19 cellular contexts compared by ENCODE assay signal in the genomic region with DNA sequence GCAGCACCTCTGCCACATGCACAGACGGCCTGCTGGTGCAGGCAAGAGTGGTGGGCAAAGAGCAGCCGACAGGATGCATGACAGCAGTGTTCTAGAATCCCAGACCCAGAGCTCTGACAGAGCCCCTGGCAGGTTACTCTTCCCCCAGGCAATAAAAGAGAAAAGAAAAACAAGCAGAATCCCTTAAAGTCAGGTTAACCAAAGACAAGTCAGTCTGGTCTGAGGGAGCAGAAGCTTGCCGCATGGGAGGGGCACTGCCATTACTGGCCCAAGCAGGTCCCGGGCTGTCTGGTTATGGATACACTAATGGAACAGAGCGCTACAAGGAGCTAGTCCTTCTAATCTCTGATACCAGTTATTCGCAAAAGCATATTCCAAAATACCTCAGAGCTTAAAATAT. TPM values are rescaled to one million over a fixed set of nuclear protein-coding genes. Genes with fewer than 3 reads are reported as not detected.
DNase-seq lines count a peak whose midpoint lies in the region; ATAC-seq, FAIRE-seq and TF ChIP-seq lines count a peak whose summit lies in the region.
"Had no signal": no experiment of that assay in that cellular context is flagged by ENCODE, and none has a peak within 500 bp of the region (broad histone marks: within the 10 kb centered on the region; RNA-seq: fewer than 3 reads in every experiment).

No MANE protein-coding gene starts in this region.

- peaks cover 37% of the 10 kb centered on the region for H3K79me2 ChIP-seq in keratinocyte (ENCODE audit: control insufficient read depth, insufficient read depth, low read length)

- H4K20me1 ChIP-seq in keratinocyte (ENCODE audit: control insufficient read depth, extremely low read depth, insufficient read depth, low read length), result no peaks in the 10 kb centered on the region
- H4K20me1 ChIP-seq: BLaER1 had no signal

- no peak overlapping the region for H3K9ac ChIP-seq in keratinocyte (ENCODE audit: control insufficient read depth, extremely low read depth, insufficient read depth, low read length)
- H3K9ac ChIP-seq: BLaER1 had no signal

- peak overlapping the region; percentile 25 for H3K4me2 ChIP-seq in keratinocyte (ENCODE audit: control insufficient read depth, extremely low read depth, insufficient read depth, low read depth, low read length)
- H3K4me2 ChIP-seq: A549, BLaER1 had no signal

- H2AFZ ChIP-seq in keratinocyte (ENCODE audit: control insufficient read depth, low read length), result no peak overlapping the region

- H3K36me3 ChIP-seq in RWPE2 (ENCODE audit: low read depth) (no peaks in the 10 kb centered on the region), keratinocyte (ENCODE audit: control insufficient read depth in 2 of 2, extremely low read depth in 1 of 2, insufficient read depth in 2 of 2, low read length in 2 of 2) (no peaks in the 10 kb centered on the region), adrenal gland (replicated peaks in 1 of 2) (no peaks in the 10 kb centered on the region)
- H3K36me3 ChIP-seq: BLaER1, SJSA1 had no signal

- DNase-seq in RWPE2 (ENCODE audit: low spot score) (no peak), dorsolateral prefrontal cortex (peak in 1 of 10 donors; percentile 47), keratinocyte (ENCODE audit: low read depth, low spot score) (no peak), retina (peak; percentile 25), HUDEP-2 (lab: John Stamatoyannopoulos, UW; ENCODE audit: unreplicated experiment in 76 of 76) (no peak), adrenal gland (no peak)
- no peak for DNase-seq in stimulated activated CD4-positive, alpha-beta T cell treated with anti-CD3 and anti-CD28 coated beads, Interleukin-1b, Interleukin-23, amount 100 ng/mL, for 48 hours
- DNase-seq: CD8-positive, alpha-beta T cell; DMS53; H9; IMR-90; NCI-H1417; NCI-H187 treated with DMSO at 0.1 percent for 48 hours; NCI-H345; NCI-H524 treated with DMSO at 0.1 percent for 48 hours had no signal

- H3K27me3 ChIP-seq in RWPE2 (ENCODE audit: insufficient read depth, poor library complexity, severe bottlenecking) (no peaks in the 10 kb centered on the region), dorsolateral prefrontal cortex (no peaks in the 10 kb centered on the region), keratinocyte (ENCODE audit: control insufficient read depth, extremely low read depth, insufficient read depth, low read length) (no peaks in the 10 kb centered on the region), adrenal gland (no peaks in the 10 kb centered on the region)
- H3K27me3 ChIP-seq: BLaER1, SJSA1 had no signal

- peak; percentile 17; the same call in 1 of the 3 replicates for ATAC-seq in RWPE2 (ENCODE audit: low read depth)
- ATAC-seq: A549; CD8-positive, alpha-beta T cell had no signal

- dilution Hi-C loops in keratinocyte (cut with MboI; ENCODE audit: extremely low pct_ligation_motif_present, low sequenced_read_pairs), result no loop called here

- H3K9me1 ChIP-seq in keratinocyte (ENCODE audit: control insufficient read depth, extremely low read depth, insufficient read depth, low read length), result no peaks in the 10 kb centered on the region

- peak; percentile 83 for FAIRE-seq in keratinocyte (lab: Jason Lieb, UNC)
- FAIRE-seq: A549 had no signal

- no peak for TF ChIP-seq POLR2A in adrenal gland (IDR thresholded peaks at IDR 0.05)

- no peak for TF ChIP-seq CTCF in RWPE2 (IDR thresholded peaks at IDR 0.05; ENCODE audit: poor library complexity, severe bottlenecking)
- TF ChIP-seq CTCF in dorsolateral prefrontal cortex (IDR thresholded peaks at IDR 0.05 in 54 of 56, conservative IDR thresholded peaks at IDR 0.05 in 2 of 56; ENCODE audit: low read depth in 1 of 56, partially characterized antibody in 56 of 56), result no peak
- TF ChIP-seq CTCF in keratinocyte (optimal IDR thresholded peaks at IDR 0.05 in 1 of 3, IDR thresholded peaks at IDR 0.05 in 1 of 3, conservative IDR thresholded peaks at IDR 0.05 in 1 of 3; ENCODE audit: extremely low read depth in 1 of 3, insufficient read depth in 2 of 3, low read length in 3 of 3), result no peak
- no peak for TF ChIP-seq CTCF in adrenal gland (IDR thresholded peaks at IDR 0.05)

- intact Hi-C loops in dorsolateral prefrontal cortex (cut with DNase I), result no loop called here
- intact Hi-C loops in adrenal gland (cut with DNase I), result no loop called here

- H3K9me3 ChIP-seq in RWPE2 (ENCODE audit: severe bottlenecking) (no peaks in the 10 kb centered on the region), keratinocyte (ENCODE audit: control insufficient read depth, low read depth, low read length) (no peaks in the 10 kb centered on the region), adrenal gland (replicated peaks in 1 of 3) (no peaks in the 10 kb centered on the region)
- H3K9me3 ChIP-seq: A549, BLaER1 had no signal

- H3K27ac ChIP-seq in RWPE2 (ENCODE audit: poor library complexity, severe bottlenecking) (no peak overlapping the region), dorsolateral prefrontal cortex (peak overlapping the region in 41 of 59 donors; percentile 2 to 80 (median 57)), keratinocyte (ENCODE audit: control insufficient read depth, insufficient read depth, low read length) (no peak overlapping the region), adrenal gland (no peak overlapping the region)
- H3K27ac ChIP-seq: A549, BLaER1, HL-60, SJSA1 had no signal

- WGBS in adrenal gland, 4 donors, result 92 to 97% (median 95%) methylated on average over 6 of the region's 6 CpGs

- H3K4me3 ChIP-seq in RWPE2 (ENCODE audit: severe bottlenecking) (no peak overlapping the region), dorsolateral prefrontal cortex (peak overlapping the region in 57 of 59 donors; percentile 3 to 67 (median 51)), keratinocyte (ENCODE audit: control insufficient read depth in 2 of 3, extremely low read depth in 1 of 3, insufficient read depth in 2 of 3, low read depth in 1 of 3, low read length in 3 of 3) (no peak overlapping the region), adrenal gland (no peak overlapping the region)
- H3K4me3 ChIP-seq: A549, BLaER1, SJSA1 had no signal

- H3K4me1 ChIP-seq in RWPE2 (ENCODE audit: insufficient read depth, poor library complexity, severe bottlenecking), result peaks cover 25% of the 10 kb centered on the region
- H3K4me1 ChIP-seq in keratinocyte (ENCODE audit: control insufficient read depth, extremely low read depth, insufficient read depth, low read length), result peaks cover 50% of the 10 kb centered on the region
- H3K4me1 ChIP-seq in adrenal gland (replicated peaks in 1 of 2), result peaks cover 0 to 5% of the 10 kb centered on the region in 2 donors

RNA-seq across cellular contexts. Expression of gene DOCK9, which starts 36.1 kb away (rescaled TPM):
- total RNA-seq in dorsolateral prefrontal cortex (100 to 1,000 TPM in 118 of 120 experiments, 10 to 100 TPM in 2; 92.4 to 354 (median 139) TPM), adrenal gland (10 to 100 TPM; 37.8 to 83.4 (median 55.5) TPM)
- polyA plus RNA-seq in keratinocyte (66.2 to 128 TPM (median 110 TPM) in 3 replicates), adrenal gland (10 to 100 TPM; 16.2 to 40.8 (median 21.2) TPM)
- polyA plus RNA-seq in keratinocyte (2011; ENCODE audit: low read depth), result 42.7 TPM
- polyA plus RNA-seq in keratinocyte (2011; cell fraction: cytosol; rRNA removed), result 66.1 and 85.6 TPM in 2 replicates
- polyA plus RNA-seq in keratinocyte (2011; cell fraction: nucleus; rRNA removed), result 150 and 155 TPM in 2 replicates
- 52.6 and 125 TPM in 2 replicates for polyA plus RNA-seq in keratinocyte (2012; ENCODE audit: low replicate concordance)
- polyA minus RNA-seq in keratinocyte, result 106 to 225 TPM (median 165 TPM) in 3 replicates
- 85.4 TPM for polyA minus RNA-seq in keratinocyte (2011; cell fraction: cytosol; rRNA and poly(A)+ RNA removed)
- 209 and 348 TPM in 2 replicates for polyA minus RNA-seq in keratinocyte (2011; cell fraction: nucleus; rRNA and poly(A)+ RNA removed)

Comparison
In these comparisons a context has a peak if more than half of its experiments do, and no peak if none do; other contexts are left out.
1. H3K27ac ChIP-seq: peak in dorsolateral prefrontal cortex (41 of 59); none in RWPE2 (single experiment), keratinocyte (single experiment) and adrenal gland (0 of 5).
2. H3K4me3 ChIP-seq: peak in dorsolateral prefrontal cortex (57 of 59); none in RWPE2 (single experiment), keratinocyte (0 of 3) and adrenal gland (0 of 4).